ENCODE assay signal across 28 cellular contexts in the genomic region with DNA sequence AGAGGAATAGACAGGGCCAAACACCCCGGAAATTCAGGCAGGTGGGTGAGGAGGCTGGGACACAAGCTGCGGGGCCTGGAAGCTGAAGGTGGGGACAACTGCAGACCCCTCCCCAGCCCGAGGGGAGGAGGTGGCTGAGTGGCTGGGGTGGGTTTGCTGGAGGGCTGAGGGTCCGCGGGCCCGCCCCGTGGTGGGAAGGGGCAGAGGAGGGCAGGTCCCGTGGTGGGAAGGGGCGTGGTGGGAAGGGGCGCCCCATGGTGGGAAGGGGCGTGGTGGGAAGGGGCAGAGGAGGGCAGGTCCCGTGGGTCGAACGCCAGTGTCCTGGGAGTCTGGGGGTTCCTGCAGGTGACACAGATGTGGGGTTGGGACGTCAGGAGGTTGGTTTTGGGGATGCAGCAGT. TPM values are rescaled to one million over a fixed set of nuclear protein-coding genes. Genes with fewer than 3 reads are reported as not detected.
"Had no signal": no experiment of that assay in that cellular context is flagged by ENCODE, and none has a peak within 500 bp of the region (broad histone marks: within the 10 kb centered on the region; RNA-seq: fewer than 3 reads in every experiment).

No MANE protein-coding gene starts in this region.

- H3K27me3 ChIP-seq: adrenal gland, body of pancreas, breast epithelium, MG63 had no signal

- H3K4me1 ChIP-seq: adrenal gland, body of pancreas, breast epithelium had no signal

- H3K9me3 ChIP-seq: adrenal gland, body of pancreas, MG63 had no signal

- ATAC-seq: activated CD8-positive, alpha-beta T cell treated with anti-CD3 and anti-CD28 coated beads, Interleukin-2, amount 10 ng/mL, durations not matched to agents 7 days and 5 days; body of pancreas had no signal

- H3K36me3 ChIP-seq: adrenal gland, breast epithelium, MG63 had no signal

- H3K4me3 ChIP-seq: adrenal gland, body of pancreas, breast epithelium, MG63 had no signal

- DNase-seq: activated CD4-positive, alpha-beta T cell treated with anti-CD3 and anti-CD28 coated beads, Interleukin-2, amount 10 ng/mL, durations not matched to agents 7 days and 5 days; activated CD4-positive, alpha-beta T cell treated with anti-CD3 and anti-CD28 coated beads, Interleukin-2, amount 50 U/mL, for 48 hours; activated CD8-positive, alpha-beta T cell treated with anti-CD3 and anti-CD28 coated beads, Interleukin-2, amount 10 ng/mL, durations not matched to agents 7 days and 5 days; activated gamma-delta T cell; activated naive CD4-positive, alpha-beta T cell treated with Interleukin-2 at 50 U/mL for 16 hours; activated naive CD8-positive, alpha-beta T cell treated with anti-CD3 and anti-CD28 coated beads, Interleukin-2, amount 10 ng/mL, durations not matched to agents 7 days and 5 days; activated T-cell treated with anti-CD3 and anti-CD28 coated beads, Interleukin-2, amount 50 U/mL, for 24 hours; adrenal gland; body of pancreas; Kasumi-1; KG1; MG63; NCI-H1048; NCI-H1105 treated with DMSO at 0.1 percent for 48 hours; NCI-H1436; NCI-H1694; NCI-H2029; NCI-H345; NCI-H510A; NCI-H526; NCI-H748 treated with DMSO at 0.1 percent for 48 hours; NK-92 treated with Interleukin-12 subunit alpha and Interleukin-12 subunit beta, amount 100 ng/mL, for 24 hours; Right ventricle myocardium superior; SW 1271; T1000 had no signal

- H3K27ac ChIP-seq: adrenal gland, body of pancreas, breast epithelium had no signal

RNA-seq across cellular contexts. Expression of a gene that starts 24.3 kb away (rescaled TPM):
- total RNA-seq: activated naive CD8-positive, alpha-beta T cell treated with anti-CD3 and anti-CD28 coated beads, Interleukin-2, amount 10 ng/mL, durations not matched to agents 7 days and 5 days; activated T-helper 2 cell treated with anti-CD3 and anti-CD28 coated beads, Interferon-gamma antibody, Interleukin-2, Interleukin-4, amounts not matched to agents 10 μg/mL and 5 μg/mL and 100 μg/mL, durations not matched to agents 14 hours and 24 hours and 36 hours; adrenal gland; astrocyte had no signal

RNA-seq across cellular contexts. Expression of a gene that starts 57.0 kb away (rescaled TPM):
- total RNA-seq: body of pancreas had no signal
